ENCODE assay signal across 21 cellular contexts in genomic region chr3:45980819-45981218, GRCh38. TPM values are rescaled to one million over a fixed set of nuclear protein-coding genes. Genes with fewer than 3 reads are reported as not detected.
DNase-seq lines count a peak whose midpoint lies in the region; ATAC-seq and TF ChIP-seq lines count a peak whose summit lies in the region.
"Had no signal": no experiment of that assay in that cellular context is flagged by ENCODE, and none has a peak within 500 bp of the region (broad histone marks: within the 10 kb centered on the region; RNA-seq: fewer than 3 reads in every experiment).

No MANE protein-coding gene starts in this region.

- no peaks in the 10 kb centered on the region for H3K79me2 ChIP-seq in GM23248 (ENCODE audit: insufficient read depth)

- H3K27me3 Mint-ChIP-seq in CD4-positive, alpha-beta memory T cell = no peaks in the 10 kb centered on the region
- H3K27me3 Mint-ChIP-seq in activated naive CD8-positive, alpha-beta T cell treated with anti-CD3 and anti-CD28 coated beads for 36 hours = no peaks in the 10 kb centered on the region
- H3K27me3 Mint-ChIP-seq: activated CD4-positive, alpha-beta T cell treated with anti-CD3 and anti-CD28 coated beads, Interleukin-2, amount 10 ng/mL, durations not matched to agents 7 days and 5 days had no signal

- H3K9me2 ChIP-seq in GM23248 (ENCODE audit: insufficient read depth) = no peaks in the 10 kb centered on the region

- H3K4me3 ChIP-seq in CD4-positive, alpha-beta memory T cell (ENCODE audit: low read length in 2 of 2) = no peak overlapping the region
- H3K4me3 ChIP-seq in GM23248 (no peak overlapping the region), psoas muscle (no peak overlapping the region), upper lobe of right lung (no peak overlapping the region), ovary (no peak overlapping the region)
- H3K4me3 ChIP-seq: SJSA1 had no signal

- CTCF ChIA-PET in CD4-positive, alpha-beta memory T cell (lab: Charles Lee; ENCODE audit: partially characterized antibody) = interaction anchor here (1.5 to 6.0 kb wide), 5 partner anchors 9 to 97 kb away, joined by 3 to 39 read pairs (median 20); partner anchors contain the start of gene CXCR6

- peak overlapping the region in 4 of 7 donors; percentile 12 to 86 (median 69) for H3K27ac Mint-ChIP-seq in CD4-positive, alpha-beta memory T cell
- peak overlapping the region; percentile 69 for H3K27ac Mint-ChIP-seq in activated naive CD8-positive, alpha-beta T cell treated with anti-CD3 and anti-CD28 coated beads for 36 hours

- no peak overlapping the region for H3K9ac ChIP-seq in GM23248

- no peak for TF ChIP-seq POLR2A in ovary (IDR thresholded peaks at IDR 0.05)

- no peaks in the 10 kb centered on the region for H3K27me3 ChIP-seq in CD4-positive, alpha-beta memory T cell (ENCODE audit: insufficient read depth, low read length)
- H3K27me3 ChIP-seq in GM23248 (replicated peaks; ENCODE audit: insufficient read depth) = no peaks in the 10 kb centered on the region
- no peaks in the 10 kb centered on the region for H3K27me3 ChIP-seq in psoas muscle (ENCODE audit: insufficient read depth in 3 of 3, low read length in 2 of 3)
- no peaks in the 10 kb centered on the region for H3K27me3 ChIP-seq in upper lobe of right lung
- no peaks in the 10 kb centered on the region for H3K27me3 ChIP-seq in ovary
- H3K27me3 ChIP-seq: BE2C, SJSA1 had no signal

- H3K27ac ChIP-seq in CD4-positive, alpha-beta memory T cell (ENCODE audit: low read depth, low read length) = no peak overlapping the region
- H3K27ac ChIP-seq in GM23248 (no peak overlapping the region), psoas muscle (peak overlapping the region; percentile 99), upper lobe of right lung (no peak overlapping the region), ovary (no peak overlapping the region)
- H3K27ac ChIP-seq: SJSA1 had no signal

- H3K4me1 ChIP-seq in CD4-positive, alpha-beta memory T cell (ENCODE audit: insufficient read depth, low read length) = peaks cover 64% of the 10 kb centered on the region
- H3K4me1 ChIP-seq in GM23248 (ENCODE audit: insufficient read depth) (peaks cover 19% of the 10 kb centered on the region), psoas muscle (peaks cover 91% of the 10 kb centered on the region), upper lobe of right lung (peaks cover 16% of the 10 kb centered on the region), ovary (ENCODE audit: insufficient read depth) (peaks cover 29% of the 10 kb centered on the region)
- H3K4me1 ChIP-seq: BE2C had no signal

- TF ChIP-seq EP300 in ovary (IDR thresholded peaks at IDR 0.05) = no peak

- H3K4me3 Mint-ChIP-seq in CD4-positive, alpha-beta memory T cell = peak overlapping the region in 1 of 8 donors; percentile 5
- H3K4me3 Mint-ChIP-seq in activated naive CD8-positive, alpha-beta T cell treated with anti-CD3 and anti-CD28 coated beads for 36 hours = peak overlapping the region; percentile 29
- H3K4me3 Mint-ChIP-seq: activated CD4-positive, alpha-beta T cell treated with anti-CD3 and anti-CD28 coated beads, Interleukin-2, amount 10 ng/mL, durations not matched to agents 7 days and 5 days had no signal

- peaks cover 35 to 88% (median 60%) of the 10 kb centered on the region in 4 donors for H3K4me1 Mint-ChIP-seq in CD4-positive, alpha-beta memory T cell
- H3K4me1 Mint-ChIP-seq in activated naive CD8-positive, alpha-beta T cell treated with anti-CD3 and anti-CD28 coated beads for 36 hours = peaks cover 68% of the 10 kb centered on the region

- peaks cover 24% of the 10 kb centered on the region for H3F3A ChIP-seq in GM23248 (ENCODE audit: insufficient read depth)

- H2AFZ ChIP-seq in GM23248 = no peak overlapping the region

- no peak overlapping the region for H3K4me2 ChIP-seq in GM23248 (ENCODE audit: unreplicated experiment)

- no peak for DNase-seq in CD4-positive, alpha-beta memory T cell
- DNase-seq in GM23248 (peak; percentile 48), psoas muscle (no peak), AML-193 (lab: John Stamatoyannopoulos, UW) (no peak), upper lobe of right lung (no peak), ovary (no peak), NCI-H774 (lab: John Stamatoyannopoulos, UW) (no peak)
- no peak for DNase-seq in activated naive CD8-positive, alpha-beta T cell treated with anti-CD3 and anti-CD28 coated beads for 36 hours
- DNase-seq: activated CD4-positive, alpha-beta T cell treated with anti-CD3 and anti-CD28 coated beads, Interleukin-2, amount 10 ng/mL, durations not matched to agents 7 days and 5 days; amygdala; BE2C; cerebellar nuclear complex; effector CD8-positive, alpha-beta T cell; hippocampal formation; kidney; mammary epithelial cell; NCI-H1417 treated with DMSO at 0.1 percent for 48 hours; NCI-H748 treated with DMSO at 0.1 percent for 48 hours; stimulated activated CD4-positive, alpha-beta T cell treated with anti-CD3 and anti-CD28 coated beads, Interleukin-2, amount 100 ng/mL, for 24 hours had no signal

- ATAC-seq in psoas muscle (no peak), upper lobe of right lung (no peak)

- TF ChIP-seq CTCF in psoas muscle (IDR thresholded peaks at IDR 0.05) (no peak), upper lobe of right lung (IDR thresholded peaks at IDR 0.05) (no peak), ovary (IDR thresholded peaks at IDR 0.05) (no peak)

- 97 to 100% methylated on average over 2 of the region's 2 CpGs for WGBS in GM23248 (ENCODE audit: low coverage in 1 of 2, low lambda C conversion rate in 2 of 2, missing lambda C conversion rate in 2 of 2), 2 experiments
- WGBS in psoas muscle, 3 donors = 90 to 95% (median 94%) methylated on average over 2 of the region's 2 CpGs
- WGBS in ovary, 3 donors = 75 to 98% (median 93%) methylated on average over 2 of the region's 2 CpGs

- in situ Hi-C loops in GM23248 (cut with MboI) = no loop called here

- H3K36me3 ChIP-seq in CD4-positive, alpha-beta memory T cell (ENCODE audit: insufficient read depth, low read length) = peaks cover 44% of the 10 kb centered on the region
- H3K36me3 ChIP-seq in GM23248 (ENCODE audit: low read depth) (peaks cover 6% of the 10 kb centered on the region; the same call in 1 of the 2 replicates), psoas muscle (ENCODE audit: insufficient read depth in 1 of 2, low read depth in 1 of 2) (peaks cover 21 to 53% of the 10 kb centered on the region in 2 donors), upper lobe of right lung (peaks cover 62% of the 10 kb centered on the region), ovary (no peaks in the 10 kb centered on the region)
- H3K36me3 ChIP-seq: BE2C had no signal

- no peaks in the 10 kb centered on the region for H3K9me3 ChIP-seq in CD4-positive, alpha-beta memory T cell (ENCODE audit: control insufficient read depth in 1 of 2, low read length in 2 of 2)
- H3K9me3 ChIP-seq in GM23248 (ENCODE audit: low read depth) (no peaks in the 10 kb centered on the region), psoas muscle (no peaks in the 10 kb centered on the region), upper lobe of right lung (no peaks in the 10 kb centered on the region), ovary (no peaks in the 10 kb centered on the region)
- H3K9me3 ChIP-seq: BE2C, SJSA1 had no signal

- POLR2A ChIA-PET in CD4-positive, alpha-beta memory T cell (lab: Charles Lee; ENCODE audit: partially characterized antibody) = interaction anchor here (0.8 to 3.8 kb wide), 6 partner anchors 11 to 85 kb away, joined by 3 to 51 read pairs (median 4); partner anchors contain the start of gene FYCO1

- H4K20me1 ChIP-seq in GM23248 (ENCODE audit: insufficient read depth) = no peaks in the 10 kb centered on the region

- H3K9me3 Mint-ChIP-seq in CD4-positive, alpha-beta memory T cell = no peaks in the 10 kb centered on the region
- H3K9me3 Mint-ChIP-seq in activated naive CD8-positive, alpha-beta T cell treated with anti-CD3 and anti-CD28 coated beads for 36 hours = peaks cover 3% of the 10 kb centered on the region

- H3K36me3 Mint-ChIP-seq in CD4-positive, alpha-beta memory T cell = peaks cover 50 to 74% of the 10 kb centered on the region in 2 donors
- H3K36me3 Mint-ChIP-seq in activated naive CD8-positive, alpha-beta T cell treated with anti-CD3 and anti-CD28 coated beads for 36 hours = peaks cover 60% of the 10 kb centered on the region

- intact Hi-C loops in CD4-positive, alpha-beta memory T cell (cut with micrococcal nuclease) = no loop called here
- intact Hi-C loops in psoas muscle (cut with DNase I) = no loop called here
- intact Hi-C loops in upper lobe of right lung (cut with DNase I) = no loop called here
- intact Hi-C loops in ovary (cut with DNase I) = no loop called here

RNA-seq across cellular contexts. Expression of gene FYCO1, which starts 14.8 kb away (rescaled TPM):
- 10 to 100 TPM; 42.5 to 43.3 TPM for total RNA-seq in CD4-positive, alpha-beta memory T cell
- polyA plus RNA-seq in CD4-positive, alpha-beta memory T cell = 10 to 100 TPM in 1 of 2 donors, under 1 TPM in 1; 0.73 to 10.8 TPM
- total RNA-seq in GM23248 (2014; rRNA removed; shearing (Covaris generic)) = 12.8 and 13.4 TPM in 2 replicates
- polyA plus RNA-seq in GM23248 (2016; fragmentation: Nextera tagmentation; extraction: Ambion mirVana) (6.2 and 6.3 TPM in 2 replicates), psoas muscle (10 to 100 TPM; 14.0 to 68.3 (median 40.0) TPM), ovary (10 to 100 TPM; 32.0 to 61.0 TPM)
- 10 to 100 TPM in 1 of 2 experiments, 1 to 10 TPM in 1; 9.4 to 10.2 TPM for total RNA-seq in activated naive CD8-positive, alpha-beta T cell treated with anti-CD3 and anti-CD28 coated beads for 36 hours
- total RNA-seq in psoas muscle (100 to 1,000 TPM in 3 of 4 donors, 10 to 100 TPM in 1; 60.1 to 129 (median 115) TPM), upper lobe of right lung (47.3 TPM), ovary (10 to 100 TPM; 30.2 to 81.0 (median 52.8) TPM)

RNA-seq across cellular contexts. Expression of gene CXCR6, which starts 37.6 kb away (rescaled TPM):
- 1 to 10 TPM; 8.6 to 9.6 TPM for total RNA-seq in CD4-positive, alpha-beta memory T cell
- polyA plus RNA-seq in CD4-positive, alpha-beta memory T cell = 10 to 100 TPM in 1 of 2 donors, 1 to 10 TPM in 1; 6.1 to 13.6 TPM
- total RNA-seq in GM23248 (2014; rRNA removed; shearing (Covaris generic)) = not detected in 2 replicates
- not detected in 2 replicates for polyA plus RNA-seq in GM23248 (2016; fragmentation: Nextera tagmentation; extraction: Ambion mirVana)
- under 1 TPM; 0.49 to 0.58 TPM for total RNA-seq in activated naive CD8-positive, alpha-beta T cell treated with anti-CD3 and anti-CD28 coated beads for 36 hours
- under 1 TPM in 1 of 4 donors, not detected in 3; 0.50 TPM for total RNA-seq in psoas muscle
- under 1 TPM in 2 of 3 donors, not detected in 1; 0.05 to 0.10 TPM for polyA plus RNA-seq in psoas muscle
- total RNA-seq in upper lobe of right lung = 4.7 TPM
- total RNA-seq in ovary = 1 to 10 TPM in 1 of 7 donors, under 1 TPM in 6; 0.20 to 2.3 (median 0.55) TPM
- 1 to 10 TPM in 1 of 2 donors, under 1 TPM in 1; 0.41 to 3.5 TPM for polyA plus RNA-seq in ovary
- total RNA-seq: mammary epithelial cell, SJSA1, temporal lobe had no signal
- polyA plus RNA-seq: mammary epithelial cell had no signal

RNA-seq across cellular contexts. Expression of gene XCR1, which starts 46.5 kb away (rescaled TPM):
- not detected for total RNA-seq in CD4-positive, alpha-beta memory T cell
- not detected for polyA plus RNA-seq in CD4-positive, alpha-beta memory T cell
- not detected in 2 replicates for total RNA-seq in GM23248 (2014; rRNA removed; shearing (Covaris generic))
- polyA plus RNA-seq in GM23248 (2016; fragmentation: Nextera tagmentation; extraction: Ambion mirVana) = not detected in 2 replicates
- total RNA-seq in activated naive CD8-positive, alpha-beta T cell treated with anti-CD3 and anti-CD28 coated beads for 36 hours = not detected
- under 1 TPM in 3 of 4 donors, not detected in 1; 0.04 to 0.10 (median 0.06) TPM for total RNA-seq in psoas muscle
- polyA plus RNA-seq in psoas muscle = under 1 TPM; 0.01 to 0.07 (median 0.03) TPM
- total RNA-seq in upper lobe of right lung = 0.26 TPM
- under 1 TPM in 5 of 7 donors, not detected in 2; under 0.01 to 0.18 (median 0.05) TPM for total RNA-seq in ovary
- 1 to 10 TPM in 1 of 2 donors, under 1 TPM in 1; 0.04 to 1.2 TPM for polyA plus RNA-seq in ovary
- total RNA-seq: activated CD4-positive, alpha-beta T cell treated with anti-CD3 and anti-CD28 coated beads, Interleukin-2, amount 10 ng/mL, durations not matched to agents 7 days and 5 days; mammary epithelial cell; SJSA1; temporal lobe had no signal
- polyA plus RNA-seq: mammary epithelial cell had no signal
